Comparison of ENCODE assay signal across 27 cellular contexts in the genomic region with DNA sequence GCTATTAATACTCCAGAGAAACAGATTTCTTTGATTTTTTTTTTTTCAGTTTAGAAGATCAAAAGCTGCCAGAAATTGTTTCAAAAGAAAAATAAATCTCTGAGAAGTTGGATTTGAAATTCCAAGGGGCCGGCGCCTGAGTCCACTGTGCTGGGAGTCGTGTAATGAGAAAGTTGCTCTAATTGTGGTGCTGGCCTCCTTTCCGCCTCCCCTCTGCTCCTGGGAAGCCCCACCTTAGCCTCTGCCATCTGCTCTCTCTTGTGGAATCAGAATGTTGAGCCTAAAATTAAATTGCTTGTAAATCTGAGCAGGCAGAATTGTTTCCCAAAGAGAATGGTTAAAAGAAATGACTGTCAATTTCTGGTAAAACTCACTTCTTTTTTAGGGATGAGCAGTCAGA.
"Had no signal": no experiment of that assay in that cellular context is flagged by ENCODE, and none has a peak within 500 bp of the region (broad histone marks: within the 10 kb centered on the region; RNA-seq: fewer than 3 reads in every experiment).

No MANE protein-coding gene starts in this region.

- H3K27me3 Mint-ChIP-seq: stimulated activated memory B cell treated with anti-CD40 and anti-IgM and Interleukin-4, amounts not matched to agents 10 μg/mL and 1 μg/mL and 100 μg/mL, for 72 hours had no signal

- H3K4me1 Mint-ChIP-seq: endodermal cell; memory B cell; mesothelial cell of epicardium; naive B cell; neural progenitor cell; stimulated activated memory B cell treated with anti-CD40 and anti-IgM and Interleukin-4, amounts not matched to agents 10 μg/mL and 1 μg/mL and 100 μg/mL, for 72 hours had no signal

- H3K4me3 Mint-ChIP-seq: dendritic cell treated with granulocyte-macrophage colony-stimulating factor and Interleukin-4, amounts not matched to agents 40 ng/mL and 50 ng/mL, for 4 days; endodermal cell; memory B cell; mesothelial cell of epicardium; naive B cell; natural killer cell treated with Interleukin-12 subunit alpha and Interleukin-12 subunit beta and Interleukin-15 and Interleukin-18, amount 100 ng/mL, for 72 hours; neural progenitor cell; stimulated activated memory B cell treated with anti-CD40 and anti-IgM and Interleukin-4, amounts not matched to agents 10 μg/mL and 1 μg/mL and 100 μg/mL, for 72 hours had no signal

- DNase-seq: colonic mucosa; effector CD8-positive, alpha-beta T cell; endodermal cell; foreskin keratinocyte; heart left ventricle; kidney; mucosa of descending colon; naive B cell; posterior cingulate gyrus; spleen; stimulated activated CD4-positive, alpha-beta T cell treated with anti-CD3 and anti-CD28 coated beads, Interleukin-4, amount 100 ng/mL, for 4 hours; stimulated activated naive CD8-positive, alpha-beta T cell treated with anti-CD3 and anti-CD28 coated beads, Interleukin-15, Interleukin-2, amounts not matched to agents 100 U/mL and 50 U/mL, for 24 hours; transverse colon; upper lobe of right lung had no signal

- ATAC-seq: esophagus mucosa; foreskin keratinocyte; gastroesophageal sphincter; heart left ventricle; left lobe of liver; mucosa of descending colon; natural killer cell treated with Interleukin-12 subunit alpha and Interleukin-12 subunit beta and Interleukin-15 and Interleukin-18, amount 100 ng/mL, for 72 hours; stimulated activated memory B cell treated with anti-CD40 and anti-IgM and Interleukin-4, amounts not matched to agents 10 μg/mL and 1 μg/mL and 100 μg/mL, for 72 hours; stimulated activated naive CD8-positive, alpha-beta T cell treated with anti-CD3 and anti-CD28 coated beads, Interleukin-15, Interleukin-2, amounts not matched to agents 100 U/mL and 50 U/mL, for 24 hours; upper lobe of right lung had no signal

- H3K27ac Mint-ChIP-seq: dendritic cell treated with granulocyte-macrophage colony-stimulating factor and Interleukin-4, amounts not matched to agents 40 ng/mL and 50 ng/mL, for 4 days; endodermal cell; memory B cell; mesothelial cell of epicardium; naive B cell; natural killer cell treated with Interleukin-12 subunit alpha and Interleukin-12 subunit beta and Interleukin-15 and Interleukin-18, amount 100 ng/mL, for 72 hours; neural progenitor cell; stimulated activated memory B cell treated with anti-CD40 and anti-IgM and Interleukin-4, amounts not matched to agents 10 μg/mL and 1 μg/mL and 100 μg/mL, for 72 hours had no signal

- H3K9me3 Mint-ChIP-seq: dendritic cell treated with granulocyte-macrophage colony-stimulating factor and Interleukin-4, amounts not matched to agents 40 ng/mL and 50 ng/mL, for 4 days; endodermal cell; memory B cell; mesothelial cell of epicardium; natural killer cell treated with Interleukin-12 subunit alpha and Interleukin-12 subunit beta and Interleukin-15 and Interleukin-18, amount 100 ng/mL, for 72 hours; neural progenitor cell had no signal

- H3K4me3 ChIP-seq: colonic mucosa, gastroesophageal sphincter, heart left ventricle, hepatocyte, lung, mucosa of descending colon, neural progenitor cell, skin epidermis, spleen, transverse colon, upper lobe of right lung, vagina had no signal
